In genomic region chr12:28209782-28210181, GRCh38 we compare ENCODE assay signal across 17 cellular contexts. TPM values are rescaled to one million over a fixed set of nuclear protein-coding genes. Genes with fewer than 3 reads are reported as not detected.
DNase-seq lines count a peak whose midpoint lies in the region; TF ChIP-seq lines count a peak whose summit lies in the region.
"Had no signal": no experiment of that assay in that cellular context is flagged by ENCODE, and none has a peak within 500 bp of the region (broad histone marks: within the 10 kb centered on the region; RNA-seq: fewer than 3 reads in every experiment).

No MANE protein-coding gene starts in this region.

- intact Hi-C loops in sigmoid colon (cut with DNase I): no loop called here

- H2BK5ac ChIP-seq in mesendoderm (ENCODE audit: low read length): no peak overlapping the region

- H3K27me3 ChIP-seq in mesendoderm (ENCODE audit: insufficient read depth, low read length, poor library complexity) (no peaks in the 10 kb centered on the region), sigmoid colon (no peaks in the 10 kb centered on the region)
- H3K27me3 ChIP-seq: adrenal gland, esophagus muscularis mucosa, right atrium auricular region had no signal

- H3K79me2 ChIP-seq in mesendoderm (ENCODE audit: control insufficient read depth, insufficient read depth, low read length): no peaks in the 10 kb centered on the region

- H3K27ac ChIP-seq in mesendoderm (ENCODE audit: low read depth, low read length) (no peak overlapping the region), sigmoid colon (no peak overlapping the region)
- H3K27ac ChIP-seq: adrenal gland, esophagus muscularis mucosa, right atrium auricular region had no signal

- TF ChIP-seq CTCF in sigmoid colon (IDR thresholded peaks at IDR 0.05): no peak

- H3K4ac ChIP-seq in mesendoderm (ENCODE audit: low read depth, low read length): no peak overlapping the region

- no peaks in the 10 kb centered on the region for H3K4me1 ChIP-seq in mesendoderm (ENCODE audit: control insufficient read depth, low read depth, low read length)
- peaks cover 0 to 17% (median 5%) of the 10 kb centered on the region in 4 donors for H3K4me1 ChIP-seq in sigmoid colon
- H3K4me1 ChIP-seq: adrenal gland had no signal

- no peak overlapping the region for H3K4me2 ChIP-seq in mesendoderm (ENCODE audit: low read length)

- DNase-seq in NOMO-1 treated with DMSO at 0.1 percent for 48 hours (lab: John Stamatoyannopoulos, UW; ENCODE audit: unreplicated experiment): peak; percentile 6
- DNase-seq in NOMO-1 (lab: John Stamatoyannopoulos, UW; ENCODE audit: unreplicated experiment in 2 of 2): no peak
- peak; percentile 9 for DNase-seq in Jurkat, Clone E6-1 (ENCODE audit: low read depth, low spot score)
- peak; percentile 39 for DNase-seq in RPMI7951 (ENCODE audit: low read depth)
- peak; percentile 61 for DNase-seq in mesendoderm
- DNase-seq in cerebellar nuclear complex (lab: John Stamatoyannopoulos, UW): no peak
- DNase-seq in inferior parietal cortex (ENCODE audit: extremely low spot score): no peak
- no peak for DNase-seq in sigmoid colon
- DNase-seq: activated CD4-positive, alpha-beta T cell treated with anti-CD3 and anti-CD28 coated beads, Interleukin-2, amount 10 ng/mL, durations not matched to agents 24 days and 14 days; activated CD8-positive, alpha-beta memory T cell treated with anti-CD3 and anti-CD28 coated beads, Interleukin-2, amount 50 U/mL, for 4 hours; activated effector memory CD4-positive, alpha-beta T cell treated with anti-CD3 and anti-CD28 coated beads, Interleukin-2, amount 50 U/mL, for 16 hours; adrenal gland; CD8-positive, alpha-beta T cell; NCI-H1930; SIG-M5 had no signal

- no peak overlapping the region for H2AK5ac ChIP-seq in mesendoderm (ENCODE audit: low read length)

- no peak overlapping the region for H3K18ac ChIP-seq in mesendoderm (ENCODE audit: low read length)

- no peak overlapping the region for H4K8ac ChIP-seq in mesendoderm (ENCODE audit: low read depth, low read length)

- WGBS in mesendoderm (ENCODE audit: extremely low coverage, insufficient coverage, low lambda C conversion rate): 100% methylated on average over 1 of the region's 1 CpG
- WGBS in sigmoid colon, 2 donors: 41 to 97% methylated on average over 1 of the region's 1 CpG

- no peak overlapping the region for H2BK120ac ChIP-seq in mesendoderm (ENCODE audit: low read depth, low read length)

- H3K79me1 ChIP-seq in mesendoderm (ENCODE audit: low read length): no peaks in the 10 kb centered on the region

- no peak overlapping the region for H4K5ac ChIP-seq in mesendoderm (ENCODE audit: low read length)

- H3K9ac ChIP-seq in mesendoderm (ENCODE audit: low read length): no peak overlapping the region

- no peak overlapping the region for H3K4me3 ChIP-seq in Jurkat, Clone E6-1 (ENCODE audit: low read length)
- H3K4me3 ChIP-seq in mesendoderm (ENCODE audit: low read length) (no peak overlapping the region), sigmoid colon (no peak overlapping the region)
- H3K4me3 ChIP-seq: adrenal gland, esophagus muscularis mucosa, right atrium auricular region had no signal

- no peaks in the 10 kb centered on the region for H3K9me3 ChIP-seq in sigmoid colon
- H3K9me3 ChIP-seq: esophagus muscularis mucosa, right atrium auricular region had no signal

- no peak overlapping the region for H3K56ac ChIP-seq in mesendoderm (ENCODE audit: low read length)

- H3K36me3 ChIP-seq in mesendoderm (ENCODE audit: control insufficient read depth, insufficient read depth, low read length) (no peaks in the 10 kb centered on the region), sigmoid colon (no peaks in the 10 kb centered on the region)
- H3K36me3 ChIP-seq: adrenal gland, right atrium auricular region had no signal

- no peak overlapping the region for H2BK15ac ChIP-seq in mesendoderm (replicated peaks; ENCODE audit: low read depth)

- TF ChIP-seq EP300 in sigmoid colon (IDR thresholded peaks at IDR 0.05): no peak

- no peak overlapping the region for H3K23ac ChIP-seq in mesendoderm (ENCODE audit: low read length)

- no peak for TF ChIP-seq POLR2A in sigmoid colon (IDR thresholded peaks at IDR 0.05)

RNA-seq across cellular contexts. Expression of gene CCDC91, which starts 19.5 kb away (rescaled TPM):
- polyA plus RNA-seq in Jurkat, Clone E6-1 (2012; ENCODE audit: insufficient read depth, insufficient read length): 18.5 TPM
- 14.3 and 16.2 TPM in 2 replicates for total RNA-seq in RPMI7951 (2014; rRNA removed; shearing (Covaris generic))
- polyA plus RNA-seq in mesendoderm (2013, experiment 1 of 2): 35.7 TPM
- 27.8 TPM for polyA plus RNA-seq in mesendoderm (2013, experiment 2 of 2)
- 10 to 100 TPM; 42.9 to 85.7 (median 61.7) TPM for total RNA-seq in sigmoid colon
- 10 to 100 TPM; 12.4 to 16.0 (median 15.6) TPM for polyA plus RNA-seq in sigmoid colon

Comparison
In these comparisons a context has a peak if more than half of its experiments do, and no peak if none do; other contexts are left out.
1. DNase-seq: peak in NOMO-1 treated with DMSO at 0.1 percent for 48 hours (single experiment), Jurkat, Clone E6-1 (single experiment), RPMI7951 (single experiment) and mesendoderm (single experiment); none in NOMO-1 (0 of 2), cerebellar nuclear complex (0 of 2), inferior parietal cortex (single experiment) and sigmoid colon (single experiment).